Comparison of ENCODE assay signal across 1 cellular context in genomic region chr2:119181391-119181790, GRCh38.
TF ChIP-seq lines count a peak whose summit lies in the region.

No MANE protein-coding gene starts in this region.

TF ChIP-seq in GM23338, 12 proteins besides CTCF, POLR2A, EP300 and RAD21:
- TF ChIP-seq ZNF462 (CRISPR knock-in tag; IDR thresholded peaks at IDR 0.05) (no peak), NANOG (IDR thresholded peaks at IDR 0.05; ENCODE audit: borderline replicate concordance) (no peak), STAT1 (IDR thresholded peaks at IDR 0.05; ENCODE audit: unreplicated experiment) (no peak), CREB1 (CRISPR knock-in tag; IDR thresholded peaks at IDR 0.05; ENCODE audit: low read depth) (no peak), ETS1 (IDR thresholded peaks at IDR 0.05) (no peak), REST (IDR thresholded peaks at IDR 0.05; ENCODE audit: unreplicated experiment) (no peak), POLR2AphosphoS5 (IDR thresholded peaks at IDR 0.05; ENCODE audit: low read depth) (no peak), JUNB (IDR thresholded peaks at IDR 0.05; ENCODE audit: unreplicated experiment) (no peak), ZNF114 (CRISPR knock-in tag; IDR thresholded peaks at IDR 0.05) (no peak), ZNF331 (CRISPR knock-in tag; IDR thresholded peaks at IDR 0.05; ENCODE audit: low read depth) (no peak), EZH2phosphoT487 (IDR thresholded peaks at IDR 0.05; ENCODE audit: unreplicated experiment) (no peak), EZH2 (IDR thresholded peaks at IDR 0.05; ENCODE audit: low read depth, unreplicated experiment) (no peak)
TF ChIP-seq in GM23338: peak in this region for 0.
